ENCODE assay signal across 19 cellular contexts in genomic region chr19:40525234-40526051, GRCh38. TPM values are rescaled to one million over a fixed set of nuclear protein-coding genes. Genes with fewer than 3 reads are reported as not detected.
A peak's percentile ranks its signal among the peaks of the same experiment; 100 is the strongest.
DNase-seq lines count a peak whose midpoint lies in the region; ATAC-seq and TF ChIP-seq lines count a peak whose summit lies in the region.
"Had no signal": no experiment of that assay in that cellular context is flagged by ENCODE, and none has a peak within 500 bp of the region (broad histone marks: within the 10 kb centered on the region; RNA-seq: fewer than 3 reads in every experiment).

No MANE protein-coding gene starts in this region.

- H3K9me3 ChIP-seq in IMR-90 (ENCODE audit: control insufficient read depth, insufficient read depth, low read length) = no peaks in the 10 kb centered on the region
- no peaks in the 10 kb centered on the region for H3K9me3 ChIP-seq in WERI-Rb-1 (ENCODE audit: severe bottlenecking)
- peaks cover 0 to 5% of the 10 kb centered on the region in 2 donors for H3K9me3 ChIP-seq in neuronal stem cell (replicated peaks in 1 of 2; ENCODE audit: control insufficient read depth in 2 of 2, insufficient read depth in 1 of 2, low read depth in 1 of 2, low read length in 2 of 2)
- H3K9me3 ChIP-seq in tibial artery = no peaks in the 10 kb centered on the region
- H3K9me3 ChIP-seq: A549, BE2C had no signal

- no peaks in the 10 kb centered on the region for H4K20me1 ChIP-seq in IMR-90 (ENCODE audit: insufficient read depth, low read length)

- no peak overlapping the region for H3K4ac ChIP-seq in IMR-90 (ENCODE audit: low read depth, low read length)
- no peak overlapping the region for H3K4ac ChIP-seq in neuronal stem cell (ENCODE audit: low read length)

- no peaks in the 10 kb centered on the region for H3K36me3 ChIP-seq in IMR-90 (ENCODE audit: control insufficient read depth, insufficient read depth, low read length)
- H3K36me3 ChIP-seq in WERI-Rb-1 = no peaks in the 10 kb centered on the region
- H3K36me3 ChIP-seq in neuronal stem cell (replicated peaks in 1 of 2; ENCODE audit: control insufficient read depth in 2 of 2, insufficient read depth in 2 of 2, low read length in 2 of 2) = no peaks in the 10 kb centered on the region
- H3K36me3 ChIP-seq in tibial artery = no peaks in the 10 kb centered on the region
- H3K36me3 ChIP-seq: BE2C had no signal

- H4K5ac ChIP-seq in IMR-90 (ENCODE audit: low read depth, low read length) = no peak overlapping the region

- H3K27me3 ChIP-seq in IMR-90 (ENCODE audit: control insufficient read depth, insufficient read depth, low read length) = peaks cover 6% of the 10 kb centered on the region; the same call in 1 of the 2 replicates
- no peaks in the 10 kb centered on the region for H3K27me3 ChIP-seq in WERI-Rb-1 (ENCODE audit: insufficient read depth, low read depth, severe bottlenecking)
- peaks cover 0 to 10% (median 7%) of the 10 kb centered on the region in 3 experiments for H3K27me3 ChIP-seq in neuronal stem cell (ENCODE audit: control insufficient read depth in 3 of 3, insufficient read depth in 3 of 3, low read depth in 1 of 3, low read length in 3 of 3)
- H3K27me3 ChIP-seq in tibial artery = peaks cover 0 to 28% of the 10 kb centered on the region in 2 donors
- H3K27me3 ChIP-seq: BE2C had no signal

- H4K8ac ChIP-seq in IMR-90 (ENCODE audit: low read depth in 2 of 2, low read length in 2 of 2) (no peak overlapping the region), neuronal stem cell (ENCODE audit: low read depth, low read length) (no peak overlapping the region)

- in situ Hi-C loops in IMR-90 (cut with MboI; ENCODE audit: low sequenced_read_pairs) = no loop called here

- DNase-seq in IMR-90 (no peak), WERI-Rb-1 (peak; percentile 38), kidney glomerular epithelial cell (lab: John Stamatoyannopoulos, UW) (peak; percentile 15), neuronal stem cell (ENCODE audit: low spot score) (no peak), NCI-H1105 (lab: John Stamatoyannopoulos, UW) (no peak), tibial artery (no peak)
- DNase-seq: BE2C, DMS79, KBM-7, NCI-H1092, NCI-H146, NCI-H2029, NCI-H226, NCI-H510A treated with DMSO at 0.1 percent for 48 hours, NCI-H748 treated with DMSO at 0.1 percent for 48 hours had no signal

- no peak for TF ChIP-seq CTCF in IMR-90 (conservative IDR thresholded peaks at IDR 0.05; ENCODE audit: low read depth, low read length)
- TF ChIP-seq CTCF in WERI-Rb-1 (IDR thresholded peaks at IDR 0.05; ENCODE audit: low read depth, low read length) = no peak
- no peak for TF ChIP-seq CTCF in tibial artery (IDR thresholded peaks at IDR 0.05)

- H2BK20ac ChIP-seq in IMR-90 (ENCODE audit: low read depth, low read length) = no peak overlapping the region

- H3K23ac ChIP-seq in IMR-90 (ENCODE audit: low read depth, low read length) = no peak overlapping the region
- no peak overlapping the region for H3K23ac ChIP-seq in neuronal stem cell (ENCODE audit: low read depth, low read length, poor library complexity)

- no peak overlapping the region for H3K4me2 ChIP-seq in IMR-90 (ENCODE audit: low read depth, low read length)
- no peak overlapping the region for H3K4me2 ChIP-seq in neuronal stem cell (ENCODE audit: insufficient read depth, low read length, poor library complexity, severe bottlenecking)
- H3K4me2 ChIP-seq: A549 had no signal

- ATAC-seq in IMR-90 (ENCODE audit: low read depth) = no peak
- no peak for ATAC-seq in HG03442 (IDR thresholded peaks at IDR 0.05; ENCODE audit: unreplicated experiment)
- no peak for ATAC-seq in GM19023 (IDR thresholded peaks at IDR 0.05; ENCODE audit: unreplicated experiment)
- ATAC-seq: A549, Right ventricle myocardium inferior had no signal

- TF ChIP-seq POLR2A in IMR-90 (IDR thresholded peaks at IDR 0.05; ENCODE audit: low read depth, low read length) = no peak

- peak overlapping the region; percentile 72 for H2AFZ ChIP-seq in IMR-90 (replicated peaks; ENCODE audit: low read length, poor library complexity)
- peak overlapping the region; percentile 71 for H2AFZ ChIP-seq in neuronal stem cell (ENCODE audit: low read length)

- BruUV-seq in IMR-90 (replicated peaks; lab: Mats Ljungman, UMichigan) = no TSS peak

- H2AK9ac ChIP-seq in IMR-90 (replicated peaks; ENCODE audit: low read depth, low read length, poor library complexity) = no peak overlapping the region

- H4K91ac ChIP-seq in IMR-90 (ENCODE audit: insufficient read depth, low read depth, low read length) (no peak overlapping the region), neuronal stem cell (ENCODE audit: low read depth, low read length, poor library complexity) (no peak overlapping the region)

- no peak overlapping the region for H3K56ac ChIP-seq in IMR-90 (ENCODE audit: extremely low read depth, insufficient read depth, low read length)

- H3K9me1 ChIP-seq in IMR-90 (ENCODE audit: insufficient read depth, low read length) = no peaks in the 10 kb centered on the region; the same call in 1 of the 2 replicates

- H3K79me1 ChIP-seq in IMR-90 (ENCODE audit: low read depth in 1 of 2, low read length in 2 of 2) (no peaks in the 10 kb centered on the region), neuronal stem cell (ENCODE audit: low read depth, low read length) (no peaks in the 10 kb centered on the region)

- 11% methylated on average over 3 of the region's 12 CpGs; no CpG with 5 or more reads in 1 of the 2 experiments for WGBS in IMR-90 (ENCODE audit: extremely low coverage in 2 of 2, insufficient read length in 1 of 2), 2 experiments
- no CpG with 5 or more reads among the region's 12 CpGs for WGBS in neuronal stem cell (ENCODE audit: extremely low coverage in 2 of 2, insufficient read length in 2 of 2, insufficient replicate concordance in 1 of 2), 2 donors

- POLR2A ChIA-PET in IMR-90 (lab: Charles Lee; ENCODE audit: unreplicated experiment) = no interaction called here

- H2BK12ac ChIP-seq in neuronal stem cell (ENCODE audit: low read length) = no peak overlapping the region

- H2BK15ac ChIP-seq in IMR-90 (ENCODE audit: low read depth, low read length) (no peak overlapping the region), neuronal stem cell (ENCODE audit: low read length) (peak overlapping the region; percentile 60)

- H2BK5ac ChIP-seq in IMR-90 (ENCODE audit: low read depth, low read length, poor library complexity, severe bottlenecking) = no peak overlapping the region
- H2BK5ac ChIP-seq in neuronal stem cell (ENCODE audit: low read length) = no peak overlapping the region

- no peak overlapping the region for H3K4me3 ChIP-seq in IMR-90 (ENCODE audit: insufficient read depth, low read depth, low read length)
- no peak overlapping the region for H3K4me3 ChIP-seq in WERI-Rb-1 (ENCODE audit: low read depth, low read length)
- H3K4me3 ChIP-seq in neuronal stem cell (ENCODE audit: low read length in 2 of 2) = no peak overlapping the region
- no peak overlapping the region for H3K4me3 ChIP-seq in tibial artery
- H3K4me3 ChIP-seq: A549 had no signal

- no peak overlapping the region for H3K14ac ChIP-seq in IMR-90 (replicated peaks; ENCODE audit: low read depth, low read length)
- H3K14ac ChIP-seq in neuronal stem cell (ENCODE audit: low read length) = no peak overlapping the region

- no peak for TF ChIP-seq RAD21 in IMR-90 (IDR thresholded peaks at IDR 0.05; ENCODE audit: low read length)

- H3K18ac ChIP-seq in IMR-90 (ENCODE audit: low read depth, low read length) (no peak overlapping the region), neuronal stem cell (ENCODE audit: low read length) (no peak overlapping the region)

- H3K9ac ChIP-seq in IMR-90 (ENCODE audit: low read depth, low read length) (no peak overlapping the region), neuronal stem cell (ENCODE audit: low read depth, low read length, poor library complexity) (no peak overlapping the region)

- no peak overlapping the region for H2BK120ac ChIP-seq in IMR-90 (ENCODE audit: low read depth, low read length)
- no peak overlapping the region for H2BK120ac ChIP-seq in neuronal stem cell (ENCODE audit: low read depth, low read length)

- intact Hi-C loops in IMR-90 (cut with micrococcal nuclease) (loop anchor here (10.0 kb wide), 1 partner anchor 61 kb away; the partner anchor contains the start of genes BLVRB and SPTBN4), tibial artery (cut with DNase I; ENCODE audit: low total_unique reads) (loop anchor here (10.0 kb wide), 1 partner anchor 109 kb away; no protein-coding TSS in a partner anchor)

- H3K4me1 ChIP-seq in IMR-90 (ENCODE audit: control insufficient read depth, insufficient read depth, low read length) (peaks cover 3% of the 10 kb centered on the region; the same call in 1 of the 2 replicates), neuronal stem cell (ENCODE audit: control insufficient read depth in 2 of 2, insufficient read depth in 1 of 2, low read depth in 1 of 2, low read length in 2 of 2) (peaks cover 9 to 12% of the 10 kb centered on the region in 2 donors), tibial artery (peaks cover 0 to 15% (median 9%) of the 10 kb centered on the region in 4 donors)

- H2AK5ac ChIP-seq in IMR-90 (ENCODE audit: low read depth, low read length) = no peak overlapping the region
- peak overlapping the region; percentile 7 for H2AK5ac ChIP-seq in neuronal stem cell (ENCODE audit: low read depth, low read length)

- H3K27ac ChIP-seq in IMR-90 (ENCODE audit: insufficient read depth, low read length) (no peak overlapping the region), WERI-Rb-1 (no peak overlapping the region), neuronal stem cell (replicated peaks; ENCODE audit: low read length) (no peak overlapping the region), tibial artery (no peak overlapping the region)
- H3K27ac ChIP-seq: A549 had no signal

- dilution Hi-C loops in IMR-90 (cut with HindIII; ENCODE audit: low sequenced_read_pairs, unreplicated experiment) = no loop called here

- CTCF ChIA-PET in IMR-90 (lab: Yijun Ruan, JAX) = no interaction called here

TF ChIP-seq in IMR-90, 13 proteins besides CTCF, POLR2A, EP300 and RAD21 (continues in another document):
- no peak for TF ChIP-seq MXI1 (IDR thresholded peaks at IDR 0.05; ENCODE audit: borderline replicate concordance, low read depth, low read length)

RNA-seq across cellular contexts. Expression of gene SHKBP1, which starts 51.2 kb away (rescaled TPM):
- total RNA-seq in IMR-90 (2012; rRNA removed) = 15.6 and 16.1 TPM in 2 replicates
- polyA plus RNA-seq in IMR-90 (2012; rRNA removed) = 94.0 and 108 TPM in 2 replicates
- polyA plus RNA-seq in IMR-90 (2012; cell fraction: cytosol; rRNA removed) = 70.5 and 114 TPM in 2 replicates
- polyA plus RNA-seq in IMR-90 (2012; cell fraction: nucleus; rRNA removed; ENCODE audit: low replicate concordance) = 124 and 239 TPM in 2 replicates
- 71.5 TPM for polyA plus RNA-seq in neuronal stem cell (2013, experiment 1 of 2)
- 74.4 TPM for polyA plus RNA-seq in neuronal stem cell (2013, experiment 2 of 2)

RNA-seq across cellular contexts. Expression of gene SPTBN4, which starts 58.6 kb away (rescaled TPM):
- 0.72 and 0.83 TPM in 2 replicates for total RNA-seq in IMR-90 (2012; rRNA removed)
- polyA plus RNA-seq in IMR-90 (2012; rRNA removed) = 0.59 and 0.91 TPM in 2 replicates
- 0.50 and 1.9 TPM in 2 replicates for polyA plus RNA-seq in IMR-90 (2012; cell fraction: cytosol; rRNA removed)
- 2.4 and 2.6 TPM in 2 replicates for polyA plus RNA-seq in IMR-90 (2012; cell fraction: nucleus; rRNA removed; ENCODE audit: low replicate concordance)
- 1.4 TPM for polyA plus RNA-seq in neuronal stem cell (2013, experiment 1 of 2)
- polyA plus RNA-seq in neuronal stem cell (2013, experiment 2 of 2) = 2.0 TPM

RNA-seq across cellular contexts. Expression of gene BLVRB, which starts 59.9 kb away (rescaled TPM):
- 65.2 and 67.5 TPM in 2 replicates for total RNA-seq in IMR-90 (2012; rRNA removed)
- 102 and 113 TPM in 2 replicates for polyA plus RNA-seq in IMR-90 (2012; rRNA removed)
- polyA plus RNA-seq in IMR-90 (2012; cell fraction: cytosol; rRNA removed) = 102 and 191 TPM in 2 replicates
- polyA plus RNA-seq in IMR-90 (2012; cell fraction: nucleus; rRNA removed; ENCODE audit: low replicate concordance) = 34.9 and 86.3 TPM in 2 replicates
- 25.7 TPM for polyA plus RNA-seq in neuronal stem cell (2013, experiment 1 of 2)
- polyA plus RNA-seq in neuronal stem cell (2013, experiment 2 of 2) = 25.5 TPM

Comparison
In these comparisons a context has a peak if more than half of its experiments do, and no peak if none do; other contexts are left out.
1. DNase-seq: peak in WERI-Rb-1 (single experiment) and kidney glomerular epithelial cell (single experiment); none in IMR-90 (single experiment), neuronal stem cell (single experiment), NCI-H1105 (single experiment) and tibial artery (0 of 2).